In genomic region chr2:110481198-110481597, GRCh38 we compare ENCODE assay signal across 9 cellular contexts. TPM values are rescaled to one million over a fixed set of nuclear protein-coding genes. Genes with fewer than 3 reads are reported as not detected.
DNase-seq lines count a peak whose midpoint lies in the region; ATAC-seq, FAIRE-seq and TF ChIP-seq lines count a peak whose summit lies in the region.
"Not testable (repeated sequence)": the region's sequence is repeated elsewhere in the genome, so short reads cannot be mapped to it uniquely, and the experiment has no call there.
"Had no signal": no experiment of that assay in that cellular context is flagged by ENCODE, and none has a peak within 500 bp of the region (broad histone marks: within the 10 kb centered on the region; RNA-seq: fewer than 3 reads in every experiment).

No MANE protein-coding gene starts in this region.

- TF ChIP-seq CTCF in A549 (IDR thresholded peaks at IDR 0.05); GM12878 (IDR thresholded peaks at IDR 0.05 in 2 of 3, conservative IDR thresholded peaks at IDR 0.05 in 1 of 3; ENCODE audit: control insufficient read depth in 2 of 3, extremely low read depth in 1 of 3, insufficient read depth in 1 of 3, low read depth in 3 of 3, low read length in 3 of 3); mucosa of descending colon (IDR thresholded peaks at IDR 0.05); upper lobe of right lung (IDR thresholded peaks at IDR 0.05): not testable (repeated sequence)

- not testable (repeated sequence) for H3K4me1 Mint-ChIP-seq in activated CD4-positive, alpha-beta T cell treated with anti-CD3 and anti-CD28 coated beads for 36 hours

- RAD21 ChIA-PET in GM12878 (lab: Charles Lee; ENCODE audit: unreplicated experiment), result not testable (repeated sequence)

- not testable (repeated sequence) for TF ChIP-seq POLR2A in A549 (IDR thresholded peaks at IDR 0.05; ENCODE audit: low read length); GM12878 (IDR thresholded peaks at IDR 0.05; ENCODE audit: low read depth, low read length)

- not testable (repeated sequence) for BruUV-seq in GM12878 (replicated peaks; lab: Mats Ljungman, UMichigan)

- POLR2A ChIA-PET in A549 (lab: Yijun Ruan, JAX); activated CD4-positive, alpha-beta T cell treated with anti-CD3 and anti-CD28 coated beads for 36 hours (lab: Charles Lee); GM12878 (lab: Charles Lee): not testable (repeated sequence)

- H3K27me3 Mint-ChIP-seq in activated CD4-positive, alpha-beta T cell treated with anti-CD3 and anti-CD28 coated beads for 36 hours, result not testable (repeated sequence)

- H3K4me1 ChIP-seq in A549; GM12878 (ENCODE audit: control insufficient read depth, insufficient read depth, low read length); mucosa of descending colon (ENCODE audit: low read depth); upper lobe of right lung: not testable (repeated sequence)

- H3K9me3 ChIP-seq in A549; GM12878 (replicated peaks; ENCODE audit: control insufficient read depth, insufficient read depth, low read length); mucosa of descending colon; upper lobe of right lung: not testable (repeated sequence)

- FAIRE-seq in A549 (lab: Jason Lieb, UNC); GM12878 (lab: Jason Lieb, UNC): not testable (repeated sequence)

- not testable (repeated sequence) for H3K27ac ChIP-seq in A549; GM12878 (ENCODE audit: control insufficient read depth, insufficient read depth); upper lobe of right lung

- H3K9me3 Mint-ChIP-seq in activated CD4-positive, alpha-beta T cell treated with anti-CD3 and anti-CD28 coated beads for 36 hours (ENCODE audit: low read depth), result not testable (repeated sequence)

- not testable (repeated sequence) for DNase-seq in A549 (ENCODE audit: low read depth in 1 of 2, low spot score in 1 of 2); activated CD4-positive, alpha-beta T cell treated with anti-CD3 and anti-CD28 coated beads for 36 hours; GM12878 (ENCODE audit: low read depth, low spot score); left ventricle myocardium superior; mucosa of descending colon; upper lobe of right lung

- not testable (repeated sequence) for H3K36me3 ChIP-seq in GM12878 (ENCODE audit: control insufficient read depth in 2 of 2, insufficient read depth in 2 of 2, low read length in 1 of 2); mucosa of descending colon (ENCODE audit: low read depth); upper lobe of right lung

- not testable (repeated sequence) for H2AFZ ChIP-seq in GM12878 (ENCODE audit: control insufficient read depth, low read depth, low read length)

- intact Hi-C loops in activated CD4-positive, alpha-beta T cell treated with anti-CD3 and anti-CD28 coated beads for 36 hours (cut with DNase I, micrococcal nuclease); GM12878 (cut with micrococcal nuclease; ENCODE audit: unreplicated experiment); left ventricle myocardium superior (cut with micrococcal nuclease); mucosa of descending colon (cut with DNase I, micrococcal nuclease); upper lobe of right lung (cut with DNase I): not testable (repeated sequence)

- in situ Hi-C loops in GM12878 (cut with MboI), result not testable (repeated sequence)

- not testable (repeated sequence) for H3K36me3 Mint-ChIP-seq in activated CD4-positive, alpha-beta T cell treated with anti-CD3 and anti-CD28 coated beads for 36 hours (ENCODE audit: low read depth)

- SMC1A ChIA-PET in GM12878 (lab: Charles Lee; ENCODE audit: uncharacterized antibody, unreplicated experiment), result not testable (repeated sequence)

- H3K4me3 ChIP-seq in A549, GM12878, mucosa of descending colon, upper lobe of right lung: not testable (repeated sequence)

- not testable (repeated sequence) for H3K4me2 ChIP-seq in A549; GM12878 (ENCODE audit: control insufficient read depth, insufficient read depth)

- H3K79me2 ChIP-seq in GM12878 (ENCODE audit: control insufficient read depth, insufficient read depth, low read length), result not testable (repeated sequence)

- peak; percentile 74 to 82; a peak in 4 of 6 replicates for ATAC-seq in A549
- peak; percentile 48 for ATAC-seq in GM18909 (IDR thresholded peaks at IDR 0.05; ENCODE audit: poor library complexity, unreplicated experiment)
- ATAC-seq in HG03442 (IDR thresholded peaks at IDR 0.05; ENCODE audit: unreplicated experiment), result peak; percentile 39
- peak; percentile 81 for ATAC-seq in activated CD4-positive, alpha-beta T cell treated with anti-CD3 and anti-CD28 coated beads for 36 hours
- ATAC-seq in GM12878, result peak; percentile 70
- ATAC-seq in left ventricle myocardium superior, result peak; percentile 58
- ATAC-seq in mucosa of descending colon, result peak; percentile 56
- peak; percentile 64 for ATAC-seq in upper lobe of right lung

- CTCF ChIA-PET in A549 (lab: Yijun Ruan, JAX); activated CD4-positive, alpha-beta T cell treated with anti-CD3 and anti-CD28 coated beads for 36 hours (lab: Charles Lee); GM12878 (lab: Yijun Ruan, JAX): not testable (repeated sequence)

- not testable (repeated sequence) for H3K9ac ChIP-seq in GM12878 (ENCODE audit: control insufficient read depth, insufficient read depth, low read length)

- not testable (repeated sequence) for H3K4me3 Mint-ChIP-seq in activated CD4-positive, alpha-beta T cell treated with anti-CD3 and anti-CD28 coated beads for 36 hours

- H4K20me1 ChIP-seq in GM12878 (ENCODE audit: control insufficient read depth, insufficient read depth), result not testable (repeated sequence)

- not testable (repeated sequence) for H3K27ac Mint-ChIP-seq in activated CD4-positive, alpha-beta T cell treated with anti-CD3 and anti-CD28 coated beads for 36 hours

- WGBS in A549 (ENCODE audit: missing lambda C conversion rate), result no CpG with 5 or more reads among the region's 4 CpGs
- WGBS in GM12878 (ENCODE audit: insufficient coverage, insufficient replicate concordance, low lambda C conversion rate, missing lambda C conversion rate), result no CpG with 5 or more reads among the region's 4 CpGs

- TF ChIP-seq RAD21 in A549 (conservative IDR thresholded peaks at IDR 0.05 in 1 of 2, IDR thresholded peaks at IDR 0.05 in 1 of 2); GM12878 (IDR thresholded peaks at IDR 0.05; ENCODE audit: insufficient read depth, low read depth, low read length): not testable (repeated sequence)

- TF ChIP-seq EP300 in A549 (IDR thresholded peaks at IDR 0.05); GM12878 (IDR thresholded peaks at IDR 0.05; ENCODE audit: borderline replicate concordance in 1 of 2, control insufficient read depth in 1 of 2, low read depth in 2 of 2, low read length in 2 of 2): not testable (repeated sequence)

- not testable (repeated sequence) for H3K27me3 ChIP-seq in GM12878 (replicated peaks in 1 of 2; ENCODE audit: control insufficient read depth in 2 of 2, insufficient read depth in 2 of 2, low read length in 1 of 2); upper lobe of right lung

RNA-seq across cellular contexts. Expression of gene LIMS4, which starts 8.6 kb away (rescaled TPM):
- polyA plus RNA-seq in A549 (2011; rRNA removed) (0.40 and 0.44 TPM in 2 replicates), A549 (2017; fragmentation: RNase III; extraction: RNeasy Plus Mini Kit Qiagen cat#74134 plus additional on column Dnase treatment) (0.09 to 0.17 TPM (median 0.14 TPM) in 3 replicates), GM12878 (2011; rRNA removed) (0.53 and 0.91 TPM in 2 replicates), GM12878 (2014; fragmentation: Illumina TruSeq; extraction: Trizol) (0.31 TPM in 1 of 2 replicates, not detected in the other), GM12878 (2014; fragmentation: Nextera tagmentation; extraction: Ambion mirVana) (under 1 TPM; 0.47 to 0.63 TPM), GM12878 (2014; rRNA removed) (1.2 and 1.3 TPM in 2 replicates), GM12878 (2016; fragmentation: Nextera tagmentation; extraction: Ambion mirVana) (under 1 TPM; 0.11 to 0.29 TPM)
- 0.04 TPM in 1 of 2 replicates, not detected in the other for polyA plus RNA-seq in A549 (2012; cell fraction: cytosol; rRNA removed)
- not detected in 2 replicates for polyA plus RNA-seq in A549 (2012; cell fraction: nucleus; rRNA removed)
- polyA minus RNA-seq in A549 (2011; rRNA and poly(A)+ RNA removed), result 0.54 and 0.74 TPM in 2 replicates
- total RNA-seq in activated CD4-positive, alpha-beta T cell treated with anti-CD3 and anti-CD28 coated beads for 36 hours, result under 1 TPM in 1 of 2 experiments, not detected in 1; 0.16 TPM
- 1.2 and 3.3 TPM in 2 replicates for total RNA-seq in GM12878 (2013; cell fraction: nucleolus; rRNA removed)
- total RNA-seq in GM12878 (2014; rRNA removed) (1.1 TPM in 1 of 2 replicates, not detected in the other), GM12878 (2014; rRNA removed; fragmentation: Illumina TruSeq; extraction: Trizol) (0.13 TPM in 1 of 2 replicates, not detected in the other), GM12878 (2021) (0.40 and 0.49 TPM in 2 replicates), left ventricle myocardium superior (2.8 TPM), mucosa of descending colon (1 to 10 TPM in 1 of 3 donors, under 1 TPM in 2; 0.65 to 1.4 (median 0.93) TPM), upper lobe of right lung (2.1 TPM)
- polyA plus RNA-seq in GM12878 (2011; ENCODE audit: low read depth), result not detected
- 0.20 and 0.30 TPM in 2 replicates for polyA plus RNA-seq in GM12878 (2011; cell fraction: cytosol; rRNA removed)
- polyA plus RNA-seq in GM12878 (2011; cell fraction: nucleus; rRNA removed), result 0.15 TPM in 1 of 2 replicates, not detected in the other
- not detected in 2 replicates for polyA plus RNA-seq in GM12878 (2012)
- 0.80 and 1.3 TPM in 2 replicates for polyA minus RNA-seq in GM12878 (2011; rRNA and poly(A)+ RNA removed)
- polyA minus RNA-seq in GM12878 (2011; cell fraction: cytosol; rRNA and poly(A)+ RNA removed), result not detected in 2 replicates
- 0.24 and 0.57 TPM in 2 replicates for polyA minus RNA-seq in GM12878 (2011; cell fraction: nucleus; rRNA and poly(A)+ RNA removed)
- total RNA-seq: Calu3 had no signal
